ENCODE assay signal across 1 cellular context in genomic region chr3:14602006-14602803, GRCh38.
TF ChIP-seq lines count a peak whose summit lies in the region.

No MANE protein-coding gene starts in this region.

TF ChIP-seq in IMR-90, 13 proteins besides CTCF, POLR2A, EP300 and RAD21 (continued from another document):
- TF ChIP-seq ELK1 (IDR thresholded peaks at IDR 0.05; ENCODE audit: borderline replicate concordance, low read depth, low read length), result no peak
